In genomic region chr3:187587012-187587544, GRCh38 we compare ENCODE assay signal across 1 cellular context.
TF ChIP-seq lines count a peak whose summit lies in the region.

No MANE protein-coding gene starts in this region.

TF ChIP-seq in GM23338, 12 proteins besides CTCF, POLR2A, EP300 and RAD21 (continued from another document):
- TF ChIP-seq REST (IDR thresholded peaks at IDR 0.05; ENCODE audit: unreplicated experiment): no peak
- no peak for TF ChIP-seq ZNF331 (CRISPR knock-in tag; IDR thresholded peaks at IDR 0.05; ENCODE audit: low read depth)
- TF ChIP-seq EZH2phosphoT487 (IDR thresholded peaks at IDR 0.05; ENCODE audit: unreplicated experiment): no peak
